Comparison of ENCODE assay signal across 28 cellular contexts in the genomic region with DNA sequence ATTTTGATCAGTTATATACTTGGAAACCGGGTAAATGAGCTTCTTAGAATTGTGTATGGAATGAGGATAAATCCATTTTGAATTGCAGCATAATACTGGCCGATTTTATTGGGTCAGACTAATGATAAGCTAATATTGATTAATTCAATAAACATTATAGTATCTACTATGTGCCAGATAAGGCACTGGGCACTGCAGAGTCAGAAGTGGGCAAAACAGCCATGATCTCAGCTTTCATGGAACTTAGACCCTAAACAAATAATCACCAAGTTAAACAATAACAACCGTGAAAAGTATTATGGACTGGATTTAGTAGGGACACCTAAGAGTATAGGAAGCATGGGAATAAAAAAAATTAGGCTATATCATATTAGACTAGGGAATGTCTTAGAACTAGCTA.
"Had no signal": no experiment of that assay in that cellular context is flagged by ENCODE, and none has a peak within 500 bp of the region (broad histone marks: within the 10 kb centered on the region; RNA-seq: fewer than 3 reads in every experiment).

No MANE protein-coding gene starts in this region.

- H3K4me3 ChIP-seq: colonic mucosa, dorsolateral prefrontal cortex had no signal

- H3K9me3 ChIP-seq: colonic mucosa had no signal

- FAIRE-seq: astrocyte, frontal cortex had no signal

- H3K4me1 ChIP-seq: colonic mucosa had no signal

- ATAC-seq: activated CD4-positive, CD25-positive, alpha-beta regulatory T cell treated with anti-CD3 and anti-CD28 coated beads, Interleukin-2, amount 50 U/mL, for 24 hours; activated CD8-positive, alpha-beta T cell treated with anti-CD3 and anti-CD28 coated beads for 36 hours; activated T-cell treated with anti-CD3 and anti-CD28 coated beads, Interleukin-2, amount 50 U/mL, for 4 hours; activated T-helper 17 cell treated with anti-CD3 and anti-CD28 coated beads, Interleukin-2, amount 50 U/mL, for 72 hours; esophagus mucosa; T-helper 17 cell had no signal

- H3K36me3 ChIP-seq: colonic mucosa, WERI-Rb-1 had no signal

- H3K27me3 ChIP-seq: colonic mucosa, dorsolateral prefrontal cortex had no signal

- H3K27ac ChIP-seq: colonic mucosa, dorsolateral prefrontal cortex, WERI-Rb-1 had no signal

- DNase-seq: activated B cell treated with CpG ODN at 0.5 μM for 24 hours; activated CD4-positive, alpha-beta T cell treated with anti-CD3 and anti-CD28 coated beads for 48 hours; activated CD4-positive, alpha-beta T cell treated with anti-CD3 and anti-CD28 coated beads, Interleukin-2, amount 50 U/mL, for 1 hour; activated CD4-positive, alpha-beta T cell treated with anti-CD3 and anti-CD28 coated beads, Interleukin-2, amount 50 U/mL, for 48 hours; activated CD8-positive, alpha-beta memory T cell treated with anti-CD3 and anti-CD28 coated beads for 24 hours; activated CD8-positive, alpha-beta T cell treated with anti-CD3 and anti-CD28 coated beads for 36 hours; activated effector memory CD4-positive, alpha-beta T cell treated with Interleukin-2 at 50 U/mL for 16 hours; activated gamma-delta T cell treated with Interleukin-2 at 50 U/mL for 16 hours; activated naive CD4-positive, alpha-beta T cell treated with anti-CD3 and anti-CD28 coated beads, Interleukin-2, amount 50 U/mL, for 16 hours; activated naive CD4-positive, alpha-beta T cell treated with Interleukin-2 at 50 U/mL for 16 hours; activated T-cell treated with anti-CD3 and anti-CD28 coated beads, Interleukin-2, amount 50 U/mL, for 4 hours; amniotic stem cell; anterior cingulate cortex; caudate nucleus; colonic mucosa; dorsolateral prefrontal cortex; effector memory CD4-positive, alpha-beta T cell; endodermal cell; foreskin fibroblast; T-helper 1 cell; T-helper 17 cell; T1000; WERI-Rb-1 had no signal
